ENCODE assay signal across 8 cellular contexts in genomic region chr12:153080-153746, GRCh38.
DNase-seq lines count a peak whose midpoint lies in the region; ATAC-seq and TF ChIP-seq lines count a peak whose summit lies in the region.

No MANE protein-coding gene starts in this region.

- H3K36me3 Mint-ChIP-seq in stimulated activated effector memory CD8-positive, alpha-beta T cell treated with anti-CD3 and anti-CD28 coated beads, Interleukin-12 subunit alpha, Interleukin-12 subunit beta, amount 100 ng/mL, for 72 hours = no peaks in the 10 kb centered on the region

- H3K27ac Mint-ChIP-seq in stimulated activated effector memory CD8-positive, alpha-beta T cell treated with anti-CD3 and anti-CD28 coated beads, Interleukin-12 subunit alpha, Interleukin-12 subunit beta, amount 100 ng/mL, for 72 hours = no peak overlapping the region

- no peak overlapping the region for H3K4me3 ChIP-seq in choroid plexus epithelial cell (ENCODE audit: low read depth, low read length)

- ATAC-seq in activated CD4-positive, CD25-positive, alpha-beta regulatory T cell treated with anti-CD3 and anti-CD28 coated beads, Interleukin-2, amount 50 U/mL, for 24 hours = peak; percentile 55 to 56
- peak; percentile 75 for ATAC-seq in stimulated activated effector memory CD8-positive, alpha-beta T cell treated with anti-CD3 and anti-CD28 coated beads, Interleukin-12 subunit alpha, Interleukin-12 subunit beta, amount 100 ng/mL, for 72 hours
- ATAC-seq in HG03139 (IDR thresholded peaks at IDR 0.05; ENCODE audit: unreplicated experiment) = no peak

- peak; percentile 50 for DNase-seq in COR-L47 (lab: John Stamatoyannopoulos, UW)
- DNase-seq in HCEC 1CT = peak; percentile 61
- DNase-seq in NCI-H2107 treated with DMSO at 0.1 percent for 48 hours (lab: John Stamatoyannopoulos, UW; ENCODE audit: unreplicated experiment) = peak; percentile 81
- DNase-seq in choroid plexus epithelial cell (ENCODE audit: low read depth) = peak; percentile 67
- peak; percentile 43 for DNase-seq in medulla oblongata (ENCODE audit: extremely low spot score)
- DNase-seq in stimulated activated effector memory CD8-positive, alpha-beta T cell treated with anti-CD3 and anti-CD28 coated beads, Interleukin-12 subunit alpha, Interleukin-12 subunit beta, amount 100 ng/mL, for 72 hours (ENCODE audit: low spot score in 2 of 2) = peak; percentile 33 to 75

- TF ChIP-seq CTCF in choroid plexus epithelial cell (conservative IDR thresholded peaks at IDR 0.05; ENCODE audit: low read depth, low read length) = peak; percentile 90

- H3K4me3 Mint-ChIP-seq in stimulated activated effector memory CD8-positive, alpha-beta T cell treated with anti-CD3 and anti-CD28 coated beads, Interleukin-12 subunit alpha, Interleukin-12 subunit beta, amount 100 ng/mL, for 72 hours = no peak overlapping the region

- H3K4me1 Mint-ChIP-seq in stimulated activated effector memory CD8-positive, alpha-beta T cell treated with anti-CD3 and anti-CD28 coated beads, Interleukin-12 subunit alpha, Interleukin-12 subunit beta, amount 100 ng/mL, for 72 hours = peaks cover 12% of the 10 kb centered on the region

- H3K9me3 Mint-ChIP-seq in stimulated activated effector memory CD8-positive, alpha-beta T cell treated with anti-CD3 and anti-CD28 coated beads, Interleukin-12 subunit alpha, Interleukin-12 subunit beta, amount 100 ng/mL, for 72 hours = no peaks in the 10 kb centered on the region
